20 cellular contexts compared by ENCODE assay signal in the genomic region with DNA sequence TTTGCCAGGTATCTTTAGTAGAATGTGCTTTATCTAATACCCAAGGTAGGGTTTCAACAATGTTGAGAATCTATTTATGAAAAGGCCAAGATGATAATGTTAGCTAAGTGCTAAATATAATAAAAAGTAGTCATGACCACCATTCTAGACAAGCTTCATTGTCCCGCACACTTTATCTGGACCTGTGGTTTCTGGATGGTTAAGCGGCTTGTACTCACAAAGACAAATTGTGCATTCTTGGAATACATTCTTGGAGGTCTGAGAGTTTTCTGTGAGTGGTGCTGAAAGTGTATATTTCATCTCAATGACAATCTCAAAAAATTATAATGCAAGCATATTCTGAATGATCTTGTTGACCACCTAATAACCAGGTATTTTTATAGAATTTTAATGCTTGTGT.
"Had no signal": no experiment of that assay in that cellular context is flagged by ENCODE, and none has a peak within 500 bp of the region (broad histone marks: within the 10 kb centered on the region; RNA-seq: fewer than 3 reads in every experiment).

No MANE protein-coding gene starts in this region.

- H3K36me3 Mint-ChIP-seq: memory B cell; mesothelial cell of epicardium; natural killer cell treated with Interleukin-12 subunit alpha and Interleukin-12 subunit beta and Interleukin-15 and Interleukin-18, amount 100 ng/mL, for 72 hours had no signal

- H3K9me3 Mint-ChIP-seq: mesothelial cell of epicardium had no signal

- DNase-seq: cerebellar nuclear complex; colonic mucosa; dermis blood vessel endothelial cell; esophagus squamous epithelium; foreskin melanocyte; heart left ventricle; hypothalamus; islet precursor cell; left cardiac atrium; left ventricle myocardium inferior; lower lobe of right lung; psoas muscle; sigmoid colon; stimulated activated CD4-positive, alpha-beta T cell treated with anti-CD3 and anti-CD28 coated beads, Interleukin-2, amount 100 ng/mL, for 48 hours; stimulated activated naive CD4-positive, alpha-beta T cell treated with Interleukin-2 at 50 U/mL for 16 hours; trophoblast cell had no signal

- H3K27me3 ChIP-seq: colonic mucosa, esophagus squamous epithelium, heart left ventricle, sigmoid colon had no signal

- H3K27ac ChIP-seq: colonic mucosa, esophagus squamous epithelium, heart left ventricle, left ventricle myocardium inferior, lower lobe of right lung, psoas muscle, sigmoid colon had no signal

- H3K4me3 ChIP-seq: colonic mucosa, esophagus squamous epithelium, heart left ventricle, left ventricle myocardium inferior, lower lobe of right lung, psoas muscle, sigmoid colon, smooth muscle cell had no signal

- H3K27me3 Mint-ChIP-seq: memory B cell; natural killer cell treated with Interleukin-12 subunit alpha and Interleukin-12 subunit beta and Interleukin-15 and Interleukin-18, amount 100 ng/mL, for 72 hours had no signal

- H3K4me3 Mint-ChIP-seq: memory B cell; mesothelial cell of epicardium; natural killer cell treated with Interleukin-12 subunit alpha and Interleukin-12 subunit beta and Interleukin-15 and Interleukin-18, amount 100 ng/mL, for 72 hours had no signal

- H3K4me1 Mint-ChIP-seq: memory B cell had no signal

- H3K4me1 ChIP-seq: colonic mucosa, esophagus squamous epithelium, heart left ventricle, left ventricle myocardium inferior, lower lobe of right lung, psoas muscle had no signal

- H3K36me3 ChIP-seq: colonic mucosa, esophagus squamous epithelium, heart left ventricle, left ventricle myocardium inferior, lower lobe of right lung, sigmoid colon had no signal

- H3K4me2 ChIP-seq: smooth muscle cell had no signal

- H3K9me3 ChIP-seq: colonic mucosa, esophagus squamous epithelium, heart left ventricle, left ventricle myocardium inferior, lower lobe of right lung, psoas muscle, sigmoid colon had no signal

- ATAC-seq: heart left ventricle; left cardiac atrium; lower lobe of right lung; natural killer cell treated with Interleukin-12 subunit alpha and Interleukin-12 subunit beta and Interleukin-15 and Interleukin-18, amount 100 ng/mL, for 72 hours; psoas muscle had no signal

- H3K27ac Mint-ChIP-seq: memory B cell; mesothelial cell of epicardium; natural killer cell treated with Interleukin-12 subunit alpha and Interleukin-12 subunit beta and Interleukin-15 and Interleukin-18, amount 100 ng/mL, for 72 hours had no signal
